ENCODE assay signal across 8 cellular contexts in the genomic region with DNA sequence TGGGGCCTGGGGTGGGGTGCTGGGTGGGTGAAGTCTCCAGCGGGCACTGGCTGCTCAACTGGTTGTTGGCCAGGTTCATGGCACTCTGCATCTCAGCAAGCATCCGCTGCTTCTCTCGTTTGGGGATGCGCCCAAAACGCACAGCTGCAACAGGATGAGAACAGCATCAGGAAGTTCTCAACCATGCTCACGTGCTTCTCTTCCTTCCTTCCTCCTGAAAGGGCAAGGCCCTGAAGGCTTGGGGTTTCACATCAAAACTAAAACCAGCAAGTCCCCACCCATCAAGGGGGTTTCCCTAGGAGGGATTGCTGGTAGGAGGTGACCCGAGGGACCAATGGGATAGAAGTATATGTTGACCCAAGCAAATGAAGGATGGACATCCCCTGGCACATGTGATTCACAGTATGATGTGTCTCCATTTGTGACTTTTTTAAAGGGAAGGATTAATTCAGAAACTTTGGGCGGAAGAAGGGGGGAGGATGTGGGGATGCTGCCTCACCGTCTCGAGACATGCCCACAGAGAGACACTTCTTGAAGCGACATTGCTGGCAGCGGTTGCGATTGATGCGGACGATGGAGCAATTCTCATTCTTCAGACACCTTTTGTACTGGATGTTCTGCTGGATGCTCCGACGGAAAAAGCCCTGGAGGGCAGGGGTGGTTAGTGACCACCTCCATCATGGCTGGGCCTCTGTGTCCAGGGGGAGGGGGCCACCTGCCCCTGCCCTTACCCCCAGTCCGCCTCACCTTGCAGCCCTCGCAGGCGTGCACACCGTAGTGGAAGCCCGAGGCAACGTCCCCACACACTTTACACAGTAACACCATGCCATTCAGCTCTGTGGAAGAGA. TPM values are rescaled to one million over a fixed set of nuclear protein-coding genes. Genes with fewer than 3 reads are reported as not detected.
DNase-seq lines count a peak whose midpoint lies in the region; FAIRE-seq and TF ChIP-seq lines count a peak whose summit lies in the region.

No MANE protein-coding gene starts in this region.

- peaks cover 12% of the 10 kb centered on the region for H3K27me3 ChIP-seq in H7 (ENCODE audit: control insufficient read depth, insufficient read depth, low read length)
- no peaks in the 10 kb centered on the region for H3K27me3 ChIP-seq in tibial nerve

- H3K4me3 Mint-ChIP-seq in osteocyte (ENCODE audit: unreplicated experiment), result no peak overlapping the region

- no peak for FAIRE-seq in HTR-8/SVneo (lab: Jason Lieb, UNC)

- H3K27ac ChIP-seq in angular gyrus (ENCODE audit: low read depth, low read length) (peak overlapping the region; percentile 99), tibial nerve (peak overlapping the region; percentile 89 to 99 (median 98))

- peaks cover 18% of the 10 kb centered on the region for H3K36me3 Mint-ChIP-seq in osteocyte (ENCODE audit: unreplicated experiment)

- peaks cover 8 to 80% (median 53%) of the 10 kb centered on the region in 4 donors for H3K4me1 ChIP-seq in tibial nerve

- peaks cover 34% of the 10 kb centered on the region for H3K4me1 Mint-ChIP-seq in osteocyte (ENCODE audit: unreplicated experiment)

- H3K36me3 ChIP-seq in H7 (replicated peaks; ENCODE audit: control insufficient read depth, insufficient read depth, low read length) (peaks cover 17% of the 10 kb centered on the region), tibial nerve (peaks cover 0 to 61% (median 32%) of the 10 kb centered on the region in 3 donors)

- peak; percentile 98 for DNase-seq in GM12865 (ENCODE audit: low read depth)
- DNase-seq in H7, result peak; percentile 43
- DNase-seq in T follicular helper cell (ENCODE audit: low read depth), result peak; percentile 70
- no peak for DNase-seq in osteocyte (ENCODE audit: extremely low spot score, unreplicated experiment)
- peak in 1 of 2 donors; percentile 66 for DNase-seq in tibial nerve (ENCODE audit: low spot score in 2 of 2)
- DNase-seq in HTR-8/SVneo (ENCODE audit: insufficient read length, low spot score), result no peak
- DNase-seq in NCI-H1048 (lab: John Stamatoyannopoulos, UW), result no peak

- H3K27ac Mint-ChIP-seq in osteocyte (ENCODE audit: unreplicated experiment), result peak overlapping the region; percentile 0

- H3K9me3 Mint-ChIP-seq in osteocyte (ENCODE audit: unreplicated experiment), result no peaks in the 10 kb centered on the region

- 50 to 63% methylated on average over 23 of the region's 23 CpGs for WGBS in tibial nerve, 2 donors

- H3K4me3 ChIP-seq in GM12865 (ENCODE audit: low read depth, low read length) (peak overlapping the region; percentile 69), H7 (ENCODE audit: insufficient read depth, low read depth, low read length) (no peak overlapping the region), tibial nerve (no peak overlapping the region)

- TF ChIP-seq EP300 in tibial nerve (IDR thresholded peaks at IDR 0.05), result peak; percentile 18 to 76

- TF ChIP-seq POLR2A in tibial nerve (IDR thresholded peaks at IDR 0.05), result no peak

- H3K9me3 ChIP-seq in tibial nerve, result no peaks in the 10 kb centered on the region

- H3K27me3 Mint-ChIP-seq in osteocyte (ENCODE audit: unreplicated experiment), result no peaks in the 10 kb centered on the region

- TF ChIP-seq CTCF in GM12865 (IDR thresholded peaks at IDR 0.05; ENCODE audit: insufficient read depth, low read depth, low read length, missing control alignments) (no peak), osteocyte (IDR thresholded peaks at IDR 0.05) (no peak), tibial nerve (IDR thresholded peaks at IDR 0.05) (peak in 1 of 5 experiments; percentile 7)

RNA-seq across cellular contexts. Expression of a gene that starts 4.2 kb away (rescaled TPM):
- 1.8 and 3.4 TPM in 2 replicates for total RNA-seq in H7 (2014; rRNA removed; shearing (Covaris generic))
- 6.1 and 6.9 TPM in 2 replicates for total RNA-seq in osteocyte
- 10 to 100 TPM; 16.8 to 48.2 (median 21.0) TPM for total RNA-seq in tibial nerve

RNA-seq across cellular contexts. Expression of a gene that starts 25.6 kb away (rescaled TPM):
- total RNA-seq in H7 (2014; rRNA removed; shearing (Covaris generic)), result 44.2 and 70.0 TPM in 2 replicates
- total RNA-seq in osteocyte (85.9 and 86.8 TPM in 2 replicates), tibial nerve (100 to 1,000 TPM in 3 of 4 donors, 10 to 100 TPM in 1; 78.0 to 113 (median 107) TPM)

RNA-seq across cellular contexts. Expression of a gene that starts 33.4 kb away (rescaled TPM):
- total RNA-seq in H7 (2014; rRNA removed; shearing (Covaris generic)), result 13.2 and 15.2 TPM in 2 replicates
- total RNA-seq in osteocyte, result 44.6 and 46.3 TPM in 2 replicates
- 10 to 100 TPM; 65.4 to 86.1 (median 78.4) TPM for total RNA-seq in tibial nerve

RNA-seq across cellular contexts. Expression of a gene that starts 42.0 kb away (rescaled TPM):
- total RNA-seq in H7 (2014; rRNA removed; shearing (Covaris generic)), result 85.6 and 99.9 TPM in 2 replicates
- total RNA-seq in osteocyte (74.5 and 96.2 TPM in 2 replicates), tibial nerve (100 to 1,000 TPM in 2 of 4 donors, 10 to 100 TPM in 2; 55.1 to 146 (median 84.6) TPM)

RNA-seq across cellular contexts. Expression of a gene that starts 44.2 kb away (rescaled TPM):
- 55.4 and 76.0 TPM in 2 replicates for total RNA-seq in H7 (2014; rRNA removed; shearing (Covaris generic))
- 87.5 and 90.9 TPM in 2 replicates for total RNA-seq in osteocyte
- total RNA-seq in tibial nerve, result 100 to 1,000 TPM in 1 of 4 donors, 10 to 100 TPM in 3; 85.2 to 122 (median 93.4) TPM

Comparison
In these comparisons a context has a peak if more than half of its experiments do, and no peak if none do; other contexts are left out.
1. DNase-seq: peak in GM12865 (single experiment), H7 (single experiment) and T follicular helper cell (single experiment); none in osteocyte (single experiment), HTR-8/SVneo (single experiment) and NCI-H1048 (single experiment).